In the genomic region with DNA sequence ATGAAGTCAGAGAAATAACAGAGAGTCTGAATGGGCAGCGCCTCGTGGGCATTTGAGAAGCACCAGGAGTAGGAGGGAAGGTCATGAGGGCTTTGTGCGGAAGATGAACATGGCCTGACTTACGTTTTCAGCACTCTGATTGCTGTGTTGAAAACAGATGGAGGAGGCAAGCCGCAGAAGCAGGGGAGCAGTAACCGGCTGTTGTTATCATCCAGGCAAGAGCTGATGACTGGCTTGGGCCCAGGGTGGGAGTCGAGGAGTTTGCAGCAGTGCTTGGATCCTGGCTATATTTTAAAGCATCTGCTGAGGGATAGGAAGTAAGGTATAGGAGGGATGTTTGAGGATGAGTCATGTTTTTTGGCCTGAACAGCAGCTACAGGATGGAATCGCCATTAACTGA, we compare ENCODE assay signal across 2 cellular contexts.
TF ChIP-seq lines count a peak whose summit lies in the region.

No MANE protein-coding gene starts in this region.

TF ChIP-seq in SK-N-SH, 30 proteins besides CTCF, POLR2A, EP300 and RAD21:
- TF ChIP-seq, protein P1, sequence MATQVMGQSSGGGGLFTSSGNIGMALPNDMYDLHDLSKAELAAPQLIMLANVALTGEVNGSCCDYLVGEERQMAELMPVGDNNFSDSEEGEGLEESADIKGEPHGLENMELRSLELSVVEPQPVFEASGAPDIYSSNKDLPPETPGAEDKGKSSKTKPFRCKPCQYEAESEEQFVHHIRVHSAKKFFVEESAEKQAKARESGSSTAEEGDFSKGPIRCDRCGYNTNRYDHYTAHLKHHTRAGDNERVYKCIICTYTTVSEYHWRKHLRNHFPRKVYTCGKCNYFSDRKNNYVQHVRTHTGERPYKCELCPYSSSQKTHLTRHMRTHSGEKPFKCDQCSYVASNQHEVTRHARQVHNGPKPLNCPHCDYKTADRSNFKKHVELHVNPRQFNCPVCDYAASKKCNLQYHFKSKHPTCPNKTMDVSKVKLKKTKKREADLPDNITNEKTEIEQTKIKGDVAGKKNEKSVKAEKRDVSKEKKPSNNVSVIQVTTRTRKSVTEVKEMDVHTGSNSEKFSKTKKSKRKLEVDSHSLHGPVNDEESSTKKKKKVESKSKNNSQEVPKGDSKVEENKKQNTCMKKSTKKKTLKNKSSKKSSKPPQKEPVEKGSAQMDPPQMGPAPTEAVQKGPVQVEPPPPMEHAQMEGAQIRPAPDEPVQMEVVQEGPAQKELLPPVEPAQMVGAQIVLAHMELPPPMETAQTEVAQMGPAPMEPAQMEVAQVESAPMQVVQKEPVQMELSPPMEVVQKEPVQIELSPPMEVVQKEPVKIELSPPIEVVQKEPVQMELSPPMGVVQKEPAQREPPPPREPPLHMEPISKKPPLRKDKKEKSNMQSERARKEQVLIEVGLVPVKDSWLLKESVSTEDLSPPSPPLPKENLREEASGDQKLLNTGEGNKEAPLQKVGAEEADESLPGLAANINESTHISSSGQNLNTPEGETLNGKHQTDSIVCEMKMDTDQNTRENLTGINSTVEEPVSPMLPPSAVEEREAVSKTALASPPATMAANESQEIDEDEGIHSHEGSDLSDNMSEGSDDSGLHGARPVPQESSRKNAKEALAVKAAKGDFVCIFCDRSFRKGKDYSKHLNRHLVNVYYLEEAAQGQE (IDR thresholded peaks at IDR 0.05; ENCODE audit: low read depth, low read length): no peak
- no peak for TF ChIP-seq GABPA (IDR thresholded peaks at IDR 0.05; ENCODE audit: low read depth)
- TF ChIP-seq, protein P2, sequence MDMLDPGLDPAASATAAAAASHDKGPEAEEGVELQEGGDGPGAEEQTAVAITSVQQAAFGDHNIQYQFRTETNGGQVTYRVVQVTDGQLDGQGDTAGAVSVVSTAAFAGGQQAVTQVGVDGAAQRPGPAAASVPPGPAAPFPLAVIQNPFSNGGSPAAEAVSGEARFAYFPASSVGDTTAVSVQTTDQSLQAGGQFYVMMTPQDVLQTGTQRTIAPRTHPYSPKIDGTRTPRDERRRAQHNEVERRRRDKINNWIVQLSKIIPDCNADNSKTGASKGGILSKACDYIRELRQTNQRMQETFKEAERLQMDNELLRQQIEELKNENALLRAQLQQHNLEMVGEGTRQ (IDR thresholded peaks at IDR 0.05; ENCODE audit: borderline replicate concordance, low read depth, low read length): no peak
- TF ChIP-seq, protein P3, sequence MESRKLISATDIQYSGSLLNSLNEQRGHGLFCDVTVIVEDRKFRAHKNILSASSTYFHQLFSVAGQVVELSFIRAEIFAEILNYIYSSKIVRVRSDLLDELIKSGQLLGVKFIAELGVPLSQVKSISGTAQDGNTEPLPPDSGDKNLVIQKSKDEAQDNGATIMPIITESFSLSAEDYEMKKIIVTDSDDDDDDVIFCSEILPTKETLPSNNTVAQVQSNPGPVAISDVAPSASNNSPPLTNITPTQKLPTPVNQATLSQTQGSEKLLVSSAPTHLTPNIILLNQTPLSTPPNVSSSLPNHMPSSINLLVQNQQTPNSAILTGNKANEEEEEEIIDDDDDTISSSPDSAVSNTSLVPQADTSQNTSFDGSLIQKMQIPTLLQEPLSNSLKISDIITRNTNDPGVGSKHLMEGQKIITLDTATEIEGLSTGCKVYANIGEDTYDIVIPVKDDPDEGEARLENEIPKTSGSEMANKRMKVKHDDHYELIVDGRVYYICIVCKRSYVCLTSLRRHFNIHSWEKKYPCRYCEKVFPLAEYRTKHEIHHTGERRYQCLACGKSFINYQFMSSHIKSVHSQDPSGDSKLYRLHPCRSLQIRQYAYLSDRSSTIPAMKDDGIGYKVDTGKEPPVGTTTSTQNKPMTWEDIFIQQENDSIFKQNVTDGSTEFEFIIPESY (IDR thresholded peaks at IDR 0.05; ENCODE audit: borderline replicate concordance, low read depth): no peak
- TF ChIP-seq, protein P4, sequence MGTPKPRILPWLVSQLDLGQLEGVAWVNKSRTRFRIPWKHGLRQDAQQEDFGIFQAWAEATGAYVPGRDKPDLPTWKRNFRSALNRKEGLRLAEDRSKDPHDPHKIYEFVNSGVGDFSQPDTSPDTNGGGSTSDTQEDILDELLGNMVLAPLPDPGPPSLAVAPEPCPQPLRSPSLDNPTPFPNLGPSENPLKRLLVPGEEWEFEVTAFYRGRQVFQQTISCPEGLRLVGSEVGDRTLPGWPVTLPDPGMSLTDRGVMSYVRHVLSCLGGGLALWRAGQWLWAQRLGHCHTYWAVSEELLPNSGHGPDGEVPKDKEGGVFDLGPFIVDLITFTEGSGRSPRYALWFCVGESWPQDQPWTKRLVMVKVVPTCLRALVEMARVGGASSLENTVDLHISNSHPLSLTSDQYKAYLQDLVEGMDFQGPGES (IDR thresholded peaks at IDR 0.05; ENCODE audit: low read depth, low read length): no peak
- TF ChIP-seq RFX5 (IDR thresholded peaks at IDR 0.05; ENCODE audit: low read length): no peak
- TF ChIP-seq JUND (IDR thresholded peaks at IDR 0.05): peak; percentile 12; the same call in 1 of the 2 replicates
- no peak for TF ChIP-seq RCOR1 (IDR thresholded peaks at IDR 0.05; ENCODE audit: low read length)
- no peak for TF ChIP-seq SMC3 (IDR thresholded peaks at IDR 0.05; ENCODE audit: low read depth, low read length)
- peak; percentile 14; the same call in 1 of the 2 replicates for TF ChIP-seq NFIC (IDR thresholded peaks at IDR 0.05; ENCODE audit: borderline replicate concordance)
- no peak for TF ChIP-seq TAF1 (IDR thresholded peaks at IDR 0.05; ENCODE audit: borderline replicate concordance, low read depth, low read length)
- TF ChIP-seq FOSL2 (IDR thresholded peaks at IDR 0.05; ENCODE audit: borderline replicate concordance, low read depth): peak; percentile 49; the same call in 1 of the 2 replicates
TF ChIP-seq in SK-N-SH: peak in this region for 3.

TF ChIP-seq in SK-N-SH treated with all-trans-retinoic acid at 6 μM for 48 hours, 23 proteins besides CTCF, POLR2A, EP300 and RAD21 (continued from another document):
- TF ChIP-seq, protein P5, sequence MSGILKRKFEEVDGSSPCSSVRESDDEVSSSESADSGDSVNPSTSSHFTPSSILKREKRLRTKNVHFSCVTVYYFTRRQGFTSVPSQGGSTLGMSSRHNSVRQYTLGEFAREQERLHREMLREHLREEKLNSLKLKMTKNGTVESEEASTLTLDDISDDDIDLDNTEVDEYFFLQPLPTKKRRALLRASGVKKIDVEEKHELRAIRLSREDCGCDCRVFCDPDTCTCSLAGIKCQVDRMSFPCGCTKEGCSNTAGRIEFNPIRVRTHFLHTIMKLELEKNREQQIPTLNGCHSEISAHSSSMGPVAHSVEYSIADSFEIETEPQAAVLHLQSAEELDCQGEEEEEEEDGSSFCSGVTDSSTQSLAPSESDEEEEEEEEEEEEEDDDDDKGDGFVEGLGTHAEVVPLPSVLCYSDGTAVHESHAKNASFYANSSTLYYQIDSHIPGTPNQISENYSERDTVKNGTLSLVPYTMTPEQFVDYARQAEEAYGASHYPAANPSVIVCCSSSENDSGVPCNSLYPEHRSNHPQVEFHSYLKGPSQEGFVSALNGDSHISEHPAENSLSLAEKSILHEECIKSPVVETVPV (CRISPR knock-in tag; IDR thresholded peaks at IDR 0.05): no peak
- TF ChIP-seq GLIS3 (CRISPR knock-in tag; IDR thresholded peaks at IDR 0.05) (no peak), ARNTL (CRISPR knock-in tag; IDR thresholded peaks at IDR 0.05; ENCODE audit: borderline replicate concordance, low read depth) (no peak)
- TF ChIP-seq, protein P6, sequence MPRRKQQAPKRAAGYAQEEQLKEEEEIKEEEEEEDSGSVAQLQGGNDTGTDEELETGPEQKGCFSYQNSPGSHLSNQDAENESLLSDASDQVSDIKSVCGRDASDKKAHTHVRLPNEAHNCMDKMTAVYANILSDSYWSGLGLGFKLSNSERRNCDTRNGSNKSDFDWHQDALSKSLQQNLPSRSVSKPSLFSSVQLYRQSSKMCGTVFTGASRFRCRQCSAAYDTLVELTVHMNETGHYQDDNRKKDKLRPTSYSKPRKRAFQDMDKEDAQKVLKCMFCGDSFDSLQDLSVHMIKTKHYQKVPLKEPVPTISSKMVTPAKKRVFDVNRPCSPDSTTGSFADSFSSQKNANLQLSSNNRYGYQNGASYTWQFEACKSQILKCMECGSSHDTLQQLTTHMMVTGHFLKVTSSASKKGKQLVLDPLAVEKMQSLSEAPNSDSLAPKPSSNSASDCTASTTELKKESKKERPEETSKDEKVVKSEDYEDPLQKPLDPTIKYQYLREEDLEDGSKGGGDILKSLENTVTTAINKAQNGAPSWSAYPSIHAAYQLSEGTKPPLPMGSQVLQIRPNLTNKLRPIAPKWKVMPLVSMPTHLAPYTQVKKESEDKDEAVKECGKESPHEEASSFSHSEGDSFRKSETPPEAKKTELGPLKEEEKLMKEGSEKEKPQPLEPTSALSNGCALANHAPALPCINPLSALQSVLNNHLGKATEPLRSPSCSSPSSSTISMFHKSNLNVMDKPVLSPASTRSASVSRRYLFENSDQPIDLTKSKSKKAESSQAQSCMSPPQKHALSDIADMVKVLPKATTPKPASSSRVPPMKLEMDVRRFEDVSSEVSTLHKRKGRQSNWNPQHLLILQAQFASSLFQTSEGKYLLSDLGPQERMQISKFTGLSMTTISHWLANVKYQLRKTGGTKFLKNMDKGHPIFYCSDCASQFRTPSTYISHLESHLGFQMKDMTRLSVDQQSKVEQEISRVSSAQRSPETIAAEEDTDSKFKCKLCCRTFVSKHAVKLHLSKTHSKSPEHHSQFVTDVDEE (CRISPR knock-in tag; IDR thresholded peaks at IDR 0.05): no peak
